In the genomic region with DNA sequence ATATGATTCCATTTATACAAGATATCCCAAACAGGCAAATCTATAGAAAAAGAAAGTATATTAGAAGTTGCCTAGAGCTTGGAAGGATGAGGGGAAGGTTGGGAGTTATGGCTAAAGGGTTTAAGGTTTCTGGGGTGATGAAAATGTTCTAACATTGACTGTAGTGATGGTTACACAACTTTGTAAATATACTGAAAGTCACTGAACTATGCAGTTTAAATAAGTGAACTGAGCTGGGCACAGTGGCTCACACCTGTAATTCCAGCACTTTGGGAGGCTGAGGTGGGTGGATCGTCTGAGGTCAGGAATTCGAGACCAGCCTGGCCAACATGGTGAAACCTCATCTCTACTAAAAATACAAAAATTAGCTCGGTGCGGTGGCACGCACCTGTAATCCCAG, we compare ENCODE assay signal across 24 cellular contexts.
"Had no signal": no experiment of that assay in that cellular context is flagged by ENCODE, and none has a peak within 500 bp of the region (broad histone marks: within the 10 kb centered on the region; RNA-seq: fewer than 3 reads in every experiment).

No MANE protein-coding gene starts in this region.

- H3K36me3 Mint-ChIP-seq: natural killer cell treated with Interleukin-12 subunit alpha and Interleukin-12 subunit beta and Interleukin-15 and Interleukin-18, amount 100 ng/mL, for 72 hours had no signal

- H3K27me3 ChIP-seq: hepatocyte, left lung, ovary, right atrium auricular region, suprapubic skin, tibial artery, upper lobe of right lung had no signal

- H3K36me3 ChIP-seq: ovary, upper lobe of right lung had no signal

- H3K27ac ChIP-seq: hepatocyte, left lung, ovary, right atrium auricular region, skin epidermis, suprapubic skin, thoracic aorta, tibial artery, upper lobe of right lung had no signal

- H3K4me3 Mint-ChIP-seq: naive thymus-derived CD4-positive, alpha-beta T cell; natural killer cell treated with Interleukin-12 subunit alpha and Interleukin-12 subunit beta and Interleukin-15 and Interleukin-18, amount 100 ng/mL, for 72 hours; stimulated activated naive B cell treated with anti-CD40 and anti-IgM and Interleukin-4, amounts not matched to agents 10 μg/mL and 1 μg/mL and 100 μg/mL, for 72 hours; stimulated activated naive CD8-positive, alpha-beta T cell treated with anti-CD3 and anti-CD28 coated beads, Interleukin-15, Interleukin-2, amounts not matched to agents 100 ng/mL and 50 ng/mL, for 24 hours had no signal

- ATAC-seq: left cardiac atrium; left lung; mucosa of descending colon; naive thymus-derived CD4-positive, alpha-beta T cell; stimulated activated naive B cell treated with anti-CD40 and anti-IgM and Interleukin-4, amounts not matched to agents 10 μg/mL and 1 μg/mL and 100 μg/mL, for 72 hours had no signal

- H3K9me3 Mint-ChIP-seq: natural killer cell treated with Interleukin-12 subunit alpha and Interleukin-12 subunit beta and Interleukin-15 and Interleukin-18, amount 100 ng/mL, for 72 hours; stimulated activated naive B cell treated with anti-CD40 and anti-IgM and Interleukin-4, amounts not matched to agents 10 μg/mL and 1 μg/mL and 100 μg/mL, for 72 hours; stimulated activated naive CD8-positive, alpha-beta T cell treated with anti-CD3 and anti-CD28 coated beads, Interleukin-15, Interleukin-2, amounts not matched to agents 100 ng/mL and 50 ng/mL, for 24 hours had no signal

- H3K27ac Mint-ChIP-seq: natural killer cell treated with Interleukin-12 subunit alpha and Interleukin-12 subunit beta and Interleukin-15 and Interleukin-18, amount 100 ng/mL, for 72 hours; progenitor cell of endocrine pancreas; stimulated activated naive B cell treated with anti-CD40 and anti-IgM and Interleukin-4, amounts not matched to agents 10 μg/mL and 1 μg/mL and 100 μg/mL, for 72 hours; stimulated activated naive CD8-positive, alpha-beta T cell treated with anti-CD3 and anti-CD28 coated beads, Interleukin-15, Interleukin-2, amounts not matched to agents 100 ng/mL and 50 ng/mL, for 24 hours had no signal

- H3K9me3 ChIP-seq: left lung, mucosa of descending colon, ovary, right atrium auricular region, suprapubic skin, thoracic aorta, tibial artery, upper lobe of right lung had no signal

- DNase-seq: kidney glomerular epithelial cell; left cardiac atrium; left lung; midbrain; mucosa of descending colon; naive thymus-derived CD4-positive, alpha-beta T cell; ovary; stimulated activated CD4-positive, alpha-beta T cell treated with anti-CD3 and anti-CD28 coated beads, Interleukin-12 subunit alpha, Interleukin-12 subunit beta, amount 100 ng/mL, for 4 hours; stimulated activated CD4-positive, alpha-beta T cell treated with anti-CD3 and anti-CD28 coated beads, Interleukin-15, amount 100 ng/mL, for 24 hours; stimulated activated CD4-positive, alpha-beta T cell treated with anti-CD3 and anti-CD28 coated beads, Interleukin-2, amount 100 ng/mL, for 24 hours; stimulated activated CD4-positive, alpha-beta T cell treated with anti-CD3 and anti-CD28 coated beads, Interleukin-4, amount 100 ng/mL, for 1 hour; stimulated activated naive B cell treated with anti-CD40 and anti-IgM and Interleukin-4, amounts not matched to agents 10 μg/mL and 1 μg/mL and 100 μg/mL, for 72 hours; tibial artery; trophoblast cell; upper lobe of right lung had no signal

- H3K27me3 Mint-ChIP-seq: naive thymus-derived CD4-positive, alpha-beta T cell; natural killer cell treated with Interleukin-12 subunit alpha and Interleukin-12 subunit beta and Interleukin-15 and Interleukin-18, amount 100 ng/mL, for 72 hours; progenitor cell of endocrine pancreas; stimulated activated naive B cell treated with anti-CD40 and anti-IgM and Interleukin-4, amounts not matched to agents 10 μg/mL and 1 μg/mL and 100 μg/mL, for 72 hours; stimulated activated naive CD8-positive, alpha-beta T cell treated with anti-CD3 and anti-CD28 coated beads, Interleukin-15, Interleukin-2, amounts not matched to agents 100 ng/mL and 50 ng/mL, for 24 hours had no signal

- H3K4me1 Mint-ChIP-seq: stimulated activated naive B cell treated with anti-CD40 and anti-IgM and Interleukin-4, amounts not matched to agents 10 μg/mL and 1 μg/mL and 100 μg/mL, for 72 hours had no signal

- H3K4me3 ChIP-seq: hepatocyte, left lung, lung, mucosa of descending colon, ovary, right atrium auricular region, skin epidermis, suprapubic skin, thoracic aorta, tibial artery, upper lobe of right lung had no signal

- H3K4me1 ChIP-seq: left lung, right atrium auricular region, suprapubic skin, tibial artery, upper lobe of right lung had no signal
